Comparison of ENCODE assay signal across 26 cellular contexts in genomic region chr6:13661647-13662046, GRCh38.
"Had no signal": no experiment of that assay in that cellular context is flagged by ENCODE, and none has a peak within 500 bp of the region (broad histone marks: within the 10 kb centered on the region; RNA-seq: fewer than 3 reads in every experiment).

No MANE protein-coding gene starts in this region.

- H3K27ac ChIP-seq: colonic mucosa, dorsolateral prefrontal cortex, esophagus squamous epithelium, gastrocnemius medialis, left lung, pancreas, psoas muscle, right atrium auricular region, tibial artery had no signal

- H3K36me3 Mint-ChIP-seq: activated naive CD4-positive, alpha-beta T cell treated with anti-CD3 and anti-CD28 coated beads, Interleukin-2, amount 50 U/mL, for 72 hours had no signal

- H3K9me3 Mint-ChIP-seq: activated CD4-positive, alpha-beta memory T cell treated with anti-CD3 and anti-CD28 coated beads for 36 hours; activated naive CD4-positive, alpha-beta T cell treated with anti-CD3 and anti-CD28 coated beads, Interleukin-2, amount 50 U/mL, for 72 hours; effector memory CD8-positive, alpha-beta T cell; T-cell had no signal

- H3K27me3 ChIP-seq: colonic mucosa, dorsolateral prefrontal cortex, esophagus squamous epithelium, gastrocnemius medialis, left lung, pancreas, right atrium auricular region, tibial artery had no signal

- ATAC-seq: activated naive CD4-positive, alpha-beta T cell treated with anti-CD3 and anti-CD28 coated beads, Interleukin-2, amount 50 U/mL, for 72 hours; effector memory CD8-positive, alpha-beta T cell; gastrocnemius medialis; left lung; stimulated activated naive CD8-positive, alpha-beta T cell treated with anti-CD3 and anti-CD28 coated beads, Interleukin-15, Interleukin-2, amounts not matched to agents 100 U/mL and 50 U/mL, for 24 hours; T-cell had no signal

- H3K4me3 ChIP-seq: colonic mucosa, dorsolateral prefrontal cortex, esophagus squamous epithelium, gastrocnemius medialis, left lung, pancreas, psoas muscle, right atrium auricular region, tibial artery had no signal

- H3K27me3 Mint-ChIP-seq: activated CD4-positive, alpha-beta memory T cell treated with anti-CD3 and anti-CD28 coated beads for 36 hours; effector memory CD8-positive, alpha-beta T cell; T-cell had no signal

- H3K4me1 ChIP-seq: colonic mucosa had no signal

- H3K9me3 ChIP-seq: colonic mucosa, esophagus squamous epithelium, gastrocnemius medialis, left lung, pancreas, psoas muscle, right atrium auricular region, tibial artery had no signal

- FAIRE-seq: astrocyte, pancreas had no signal

- H3K4me3 Mint-ChIP-seq: activated CD4-positive, alpha-beta memory T cell treated with anti-CD3 and anti-CD28 coated beads for 36 hours; mesothelial cell of epicardium; nephron progenitor cell had no signal

- H3K27ac Mint-ChIP-seq: activated CD4-positive, alpha-beta memory T cell treated with anti-CD3 and anti-CD28 coated beads for 36 hours; activated naive CD4-positive, alpha-beta T cell treated with anti-CD3 and anti-CD28 coated beads, Interleukin-2, amount 50 U/mL, for 72 hours; mesothelial cell of epicardium had no signal

- H3K36me3 ChIP-seq: colonic mucosa, gastrocnemius medialis, left lung, pancreas, tibial artery had no signal

- DNase-seq: activated CD4-positive, alpha-beta memory T cell treated with anti-CD3 and anti-CD28 coated beads for 36 hours; activated CD4-positive, alpha-beta T cell treated with anti-CD3 and anti-CD28 coated beads for 48 hours; activated CD4-positive, CD25-positive, alpha-beta regulatory T cell; activated gamma-delta T cell; central memory CD4-positive, alpha-beta T cell; colonic mucosa; dorsolateral prefrontal cortex; effector memory CD8-positive, alpha-beta T cell; esophagus squamous epithelium; gastrocnemius medialis; hippocampal formation; kidney glomerular epithelial cell; left lung; nephron progenitor cell; pancreas; psoas muscle; stimulated activated CD4-positive, alpha-beta T cell treated with anti-CD3 and anti-CD28 coated beads, Interleukin-12 subunit alpha, Interleukin-12 subunit beta, amount 100 ng/mL, for 4 hours; stimulated activated CD4-positive, alpha-beta T cell treated with anti-CD3 and anti-CD28 coated beads, Interleukin-4, amount 100 ng/mL, for 4 hours; stimulated activated naive CD8-positive, alpha-beta T cell treated with anti-CD3 and anti-CD28 coated beads, Interleukin-15, Interleukin-2, amounts not matched to agents 100 U/mL and 50 U/mL, for 24 hours; T-cell; T1000; tibial artery had no signal
